In genomic region chr6:138815797-138816528, GRCh38 we compare ENCODE assay signal across 8 cellular contexts. TPM values are rescaled to one million over a fixed set of nuclear protein-coding genes. Genes with fewer than 3 reads are reported as not detected.
DNase-seq lines count a peak whose midpoint lies in the region; ATAC-seq, FAIRE-seq and TF ChIP-seq lines count a peak whose summit lies in the region.

No MANE protein-coding gene starts in this region.

- no peaks in the 10 kb centered on the region for H3K36me3 ChIP-seq in osteoblast (ENCODE audit: insufficient read depth, low read length)

- no peaks in the 10 kb centered on the region for H3K79me2 ChIP-seq in osteoblast (ENCODE audit: insufficient read depth, low read length)

- no peaks in the 10 kb centered on the region for H3K27me3 Mint-ChIP-seq in T-helper 1 cell treated with Interleukin-12 subunit alpha and Interleukin-12 subunit beta and Interleukin-4 antibody, amounts not matched to agents 30 μg/mL and 1 μg/mL, for 36 hours (ENCODE audit: low read depth)

- no peaks in the 10 kb centered on the region for H3K9me3 ChIP-seq in osteoblast (ENCODE audit: low read depth, low read length)

- peak; percentile 64 for ATAC-seq in HG02970 (IDR thresholded peaks at IDR 0.05; ENCODE audit: low FRiP score, unreplicated experiment)

- no peak overlapping the region for H3K27ac ChIP-seq in osteoblast (ENCODE audit: low read depth, low read length)

- no peak overlapping the region for H3K4me2 ChIP-seq in osteoblast (ENCODE audit: insufficient read depth, low read length)

- H3K4me3 ChIP-seq in fibroblast of pulmonary artery (replicated peaks; ENCODE audit: low read depth, low read length) (no peak overlapping the region), osteoblast (ENCODE audit: insufficient read depth, low read length) (no peak overlapping the region)

- DNase-seq in Ammon's horn (ENCODE audit: low spot score) (peak; percentile 66), GM18507 (ENCODE audit: extremely low spot score, insufficient read length, low read depth) (no peak), NCI-H1694 treated with DMSO at 0.1 percent for 48 hours (lab: John Stamatoyannopoulos, UW) (peak; percentile 71), fibroblast of pulmonary artery (ENCODE audit: low read depth) (peak; percentile 83), osteoblast (ENCODE audit: insufficient read length, low spot score, missing footprints) (no peak), activated gamma-delta T cell treated with Interleukin-2 at 50 U/mL for 16 hours (no peak)

- peaks cover 26% of the 10 kb centered on the region for H3K4me1 Mint-ChIP-seq in T-helper 1 cell treated with Interleukin-12 subunit alpha and Interleukin-12 subunit beta and Interleukin-4 antibody, amounts not matched to agents 30 μg/mL and 1 μg/mL, for 36 hours (ENCODE audit: low read depth)

- H3K9me3 Mint-ChIP-seq in T-helper 1 cell treated with Interleukin-12 subunit alpha and Interleukin-12 subunit beta and Interleukin-4 antibody, amounts not matched to agents 30 μg/mL and 1 μg/mL, for 36 hours, result no peaks in the 10 kb centered on the region

- H3K4me1 ChIP-seq in osteoblast (ENCODE audit: insufficient read depth, low read length), result peaks cover 9% of the 10 kb centered on the region

- peak overlapping the region; percentile 56 for H3K27ac Mint-ChIP-seq in T-helper 1 cell treated with Interleukin-12 subunit alpha and Interleukin-12 subunit beta and Interleukin-4 antibody, amounts not matched to agents 30 μg/mL and 1 μg/mL, for 36 hours

- TF ChIP-seq CTCF in fibroblast of pulmonary artery (IDR thresholded peaks at IDR 0.05; ENCODE audit: low read length, missing control alignments) (peak; percentile 75), osteoblast (IDR thresholded peaks at IDR 0.05; ENCODE audit: extremely low read depth, low read depth, low read length) (peak; percentile 75)

- no peaks in the 10 kb centered on the region for H4K20me1 ChIP-seq in osteoblast (ENCODE audit: insufficient read depth, low read length)

- H3K4me3 Mint-ChIP-seq in T-helper 1 cell treated with Interleukin-12 subunit alpha and Interleukin-12 subunit beta and Interleukin-4 antibody, amounts not matched to agents 30 μg/mL and 1 μg/mL, for 36 hours, result no peak overlapping the region

- peak; percentile 87 for FAIRE-seq in GM18507 (lab: Jason Lieb, UNC)

- peak overlapping the region; percentile 26 for H2AFZ ChIP-seq in osteoblast (ENCODE audit: low read length)

- H3K36me3 Mint-ChIP-seq in T-helper 1 cell treated with Interleukin-12 subunit alpha and Interleukin-12 subunit beta and Interleukin-4 antibody, amounts not matched to agents 30 μg/mL and 1 μg/mL, for 36 hours (ENCODE audit: low read depth), result no peaks in the 10 kb centered on the region

- no peaks in the 10 kb centered on the region for H3K27me3 ChIP-seq in osteoblast (ENCODE audit: insufficient read depth, low read length)

RNA-seq across cellular contexts. Expression of gene ECT2L, which starts 20.1 kb away (rescaled TPM):
- total RNA-seq in osteoblast, result under 0.01 TPM in 1 of 2 replicates, not detected in the other

RNA-seq across cellular contexts. Expression of gene CCDC28A, which starts 42.4 kb away (rescaled TPM):
- 11.2 and 15.3 TPM in 2 replicates for total RNA-seq in osteoblast

Comparison
In these comparisons a context has a peak if more than half of its experiments do, and no peak if none do; other contexts are left out.
1. DNase-seq: peak in Ammon's horn (single experiment), NCI-H1694 treated with DMSO at 0.1 percent for 48 hours (single experiment) and fibroblast of pulmonary artery (single experiment); none in GM18507 (single experiment), osteoblast (single experiment) and activated gamma-delta T cell treated with Interleukin-2 at 50 U/mL for 16 hours (single experiment).